ENCODE assay signal across 26 cellular contexts in the genomic region with DNA sequence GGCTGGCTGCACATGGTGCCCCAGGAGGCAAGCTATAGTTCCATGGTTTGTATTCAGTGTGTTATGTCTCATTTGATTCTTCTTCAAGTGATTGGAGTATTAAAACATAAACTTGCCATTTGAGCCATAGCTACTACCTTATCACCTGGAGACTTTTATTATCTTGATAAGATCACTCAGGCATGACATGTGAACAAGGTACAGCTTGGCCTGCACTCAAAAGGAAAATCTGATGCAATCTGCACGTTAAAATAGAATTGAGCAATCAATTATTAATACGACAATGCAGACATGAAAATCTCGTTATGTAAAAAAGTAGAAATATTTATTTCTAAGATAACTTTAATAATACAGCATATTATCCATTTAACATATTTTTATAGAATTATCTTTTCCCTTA.
DNase-seq lines count a peak whose midpoint lies in the region; FAIRE-seq and TF ChIP-seq lines count a peak whose summit lies in the region.
"Had no signal": no experiment of that assay in that cellular context is flagged by ENCODE, and none has a peak within 500 bp of the region (broad histone marks: within the 10 kb centered on the region; RNA-seq: fewer than 3 reads in every experiment).

No MANE protein-coding gene starts in this region.

- no peak for TF ChIP-seq CTCF in SK-N-SH (IDR thresholded peaks at IDR 0.05)

- peak; percentile 52 for DNase-seq in NCI-H510A treated with DMSO at 0.1 percent for 48 hours (lab: John Stamatoyannopoulos, UW)
- DNase-seq in NCI-H510A (lab: John Stamatoyannopoulos, UW) = no peak
- peak; percentile 79 for DNase-seq in NCI-H2171 treated with DMSO at 0.1 percent for 48 hours (lab: John Stamatoyannopoulos, UW)
- no peak for DNase-seq in effector memory CD4-positive, alpha-beta T cell
- DNase-seq in SK-N-SH = no peak
- no peak for DNase-seq in T-helper 9 cell
- no peak for DNase-seq in HUDEP-2 (lab: John Stamatoyannopoulos, UW; ENCODE audit: unreplicated experiment in 76 of 76)
- DNase-seq: activated CD4-positive, alpha-beta T cell treated with anti-CD3 and anti-CD28 coated beads for 36 hours; activated naive CD4-positive, alpha-beta T cell treated with anti-CD3 and anti-CD28 coated beads, Interleukin-2, amount 10 ng/mL, durations not matched to agents 7 days and 5 days; activated T-cell treated with anti-CD3 and anti-CD28 coated beads, Interleukin-2, amount 50 U/mL, for 4 hours; amniotic stem cell; CD8-positive, alpha-beta memory T cell; kidney; mammary epithelial cell; NCI-H1930; NCI-H748 treated with DMSO at 0.1 percent for 48 hours; psoas muscle; T-helper 17 cell had no signal

- no peak overlapping the region for H3K4me2 ChIP-seq in SK-N-SH
- H3K4me2 ChIP-seq: A549, KMS-11, neural progenitor cell had no signal

- no peaks in the 10 kb centered on the region for H3K4me1 ChIP-seq in effector memory CD4-positive, alpha-beta T cell (ENCODE audit: control insufficient read depth, insufficient read depth, low read length, poor library complexity, severe bottlenecking)
- H3K4me1 ChIP-seq in SK-N-SH (ENCODE audit: control insufficient read depth in 1 of 2, insufficient read depth in 2 of 2, low read depth in 1 of 2, low read length in 1 of 2) = no peaks in the 10 kb centered on the region
- H3K4me1 ChIP-seq: A549, breast epithelium, psoas muscle had no signal

- H3K36me3 ChIP-seq in effector memory CD4-positive, alpha-beta T cell (ENCODE audit: control insufficient read depth, insufficient read depth, low read length) = no peaks in the 10 kb centered on the region
- no peaks in the 10 kb centered on the region for H3K36me3 ChIP-seq in SK-N-SH (replicated peaks in 1 of 2; ENCODE audit: control insufficient read depth in 1 of 2, insufficient read depth in 2 of 2, low read length in 1 of 2)
- H3K36me3 ChIP-seq: breast epithelium, neural progenitor cell had no signal

- no peak overlapping the region for H3K9ac ChIP-seq in SK-N-SH
- H3K9ac ChIP-seq: KMS-11, neural progenitor cell had no signal

- H3K9me3 ChIP-seq in effector memory CD4-positive, alpha-beta T cell (ENCODE audit: control insufficient read depth, low read length) = no peaks in the 10 kb centered on the region
- no peaks in the 10 kb centered on the region for H3K9me3 ChIP-seq in SK-N-SH
- H3K9me3 ChIP-seq: A549, breast epithelium, psoas muscle had no signal

- TF ChIP-seq RAD21 in SK-N-SH (IDR thresholded peaks at IDR 0.05; ENCODE audit: low read length) = no peak

- POLR2A ChIA-PET in SK-N-SH (lab: Yijun Ruan, JAX) = no interaction called here

- 75% methylated on average over 3 of the region's 3 CpGs for WGBS in SK-N-SH (ENCODE audit: low lambda C conversion rate)

- no peak overlapping the region for H3K27ac ChIP-seq in effector memory CD4-positive, alpha-beta T cell (ENCODE audit: insufficient read depth, low read length, poor library complexity, severe bottlenecking)
- no peak overlapping the region for H3K27ac ChIP-seq in SK-N-SH (ENCODE audit: low read depth in 2 of 2, low read length in 1 of 2)
- H3K27ac ChIP-seq: A549, breast epithelium, KMS-11, neural progenitor cell, psoas muscle, RWPE1, SK-N-MC had no signal

- no peaks in the 10 kb centered on the region for H4K20me1 ChIP-seq in SK-N-SH (ENCODE audit: insufficient read depth)

- peak; percentile 49 for FAIRE-seq in islet of Langerhans (lab: Jason Lieb, UNC)
- FAIRE-seq: A549, endometrium, kidney had no signal

- no peaks in the 10 kb centered on the region for H3K9me2 ChIP-seq in SK-N-SH

- H3K4me3 ChIP-seq in effector memory CD4-positive, alpha-beta T cell (ENCODE audit: insufficient read depth, low read depth, low read length, poor library complexity, severe bottlenecking) = no peak overlapping the region
- H3K4me3 ChIP-seq in SK-N-SH (ENCODE audit: low read depth in 2 of 2, low read length in 1 of 2) = no peak overlapping the region
- H3K4me3 ChIP-seq: A549, breast epithelium, neural progenitor cell, psoas muscle, SK-N-MC had no signal

- H3F3A ChIP-seq in SK-N-SH (replicated peaks; ENCODE audit: insufficient read depth) = no peaks in the 10 kb centered on the region

- H3K79me2 ChIP-seq in SK-N-SH (ENCODE audit: insufficient read depth) = no peaks in the 10 kb centered on the region

- no peaks in the 10 kb centered on the region for H3K27me3 ChIP-seq in effector memory CD4-positive, alpha-beta T cell (replicated peaks; ENCODE audit: control insufficient read depth, insufficient read depth, low read length, poor library complexity, severe bottlenecking)
- H3K27me3 ChIP-seq in SK-N-SH (ENCODE audit: insufficient read depth) = no peaks in the 10 kb centered on the region
- H3K27me3 ChIP-seq: breast epithelium, neural progenitor cell had no signal

- TF ChIP-seq EP300 in SK-N-SH (IDR thresholded peaks at IDR 0.05; ENCODE audit: borderline replicate concordance in 1 of 2, low read depth in 1 of 2, low read length in 1 of 2) = no peak

- no peak overlapping the region for H2AFZ ChIP-seq in SK-N-SH (ENCODE audit: low read depth)
- H2AFZ ChIP-seq: neural progenitor cell had no signal

- CTCF ChIA-PET in SK-N-SH (lab: Yijun Ruan, JAX) = interaction anchor here (0.6 to 1.5 kb wide), 2 partner anchors 10 to 654 kb away, joined by 3 to 4 read pairs; no protein-coding TSS in a partner anchor

TF ChIP-seq in SK-N-SH, 30 proteins besides CTCF, POLR2A, EP300 and RAD21:
- TF ChIP-seq RFX5 (IDR thresholded peaks at IDR 0.05; ENCODE audit: low read length) (no peak), SMC3 (IDR thresholded peaks at IDR 0.05; ENCODE audit: low read depth, low read length) (no peak), GABPA (IDR thresholded peaks at IDR 0.05; ENCODE audit: low read depth) (no peak)
- TF ChIP-seq, protein P1, sequence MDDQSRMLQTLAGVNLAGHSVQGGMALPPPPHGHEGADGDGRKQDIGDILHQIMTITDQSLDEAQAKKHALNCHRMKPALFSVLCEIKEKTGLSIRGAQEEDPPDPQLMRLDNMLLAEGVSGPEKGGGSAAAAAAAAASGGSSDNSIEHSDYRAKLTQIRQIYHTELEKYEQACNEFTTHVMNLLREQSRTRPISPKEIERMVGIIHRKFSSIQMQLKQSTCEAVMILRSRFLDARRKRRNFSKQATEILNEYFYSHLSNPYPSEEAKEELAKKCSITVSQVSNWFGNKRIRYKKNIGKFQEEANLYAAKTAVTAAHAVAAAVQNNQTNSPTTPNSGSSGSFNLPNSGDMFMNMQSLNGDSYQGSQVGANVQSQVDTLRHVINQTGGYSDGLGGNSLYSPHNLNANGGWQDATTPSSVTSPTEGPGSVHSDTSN (IDR thresholded peaks at IDR 0.05) = no peak
- TF ChIP-seq, protein P2, sequence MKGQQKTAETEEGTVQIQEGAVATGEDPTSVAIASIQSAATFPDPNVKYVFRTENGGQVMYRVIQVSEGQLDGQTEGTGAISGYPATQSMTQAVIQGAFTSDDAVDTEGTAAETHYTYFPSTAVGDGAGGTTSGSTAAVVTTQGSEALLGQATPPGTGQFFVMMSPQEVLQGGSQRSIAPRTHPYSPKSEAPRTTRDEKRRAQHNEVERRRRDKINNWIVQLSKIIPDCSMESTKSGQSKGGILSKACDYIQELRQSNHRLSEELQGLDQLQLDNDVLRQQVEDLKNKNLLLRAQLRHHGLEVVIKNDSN (IDR thresholded peaks at IDR 0.05; ENCODE audit: borderline replicate concordance, low read depth) = no peak
TF ChIP-seq in SK-N-SH: peak in this region for 0.

Comparison
In these comparisons a context has a peak if more than half of its experiments do, and no peak if none do; other contexts are left out.
1. DNase-seq: peak in NCI-H510A treated with DMSO at 0.1 percent for 48 hours (single experiment) and NCI-H2171 treated with DMSO at 0.1 percent for 48 hours (single experiment); none in NCI-H510A (single experiment), effector memory CD4-positive, alpha-beta T cell (0 of 3), SK-N-SH (single experiment), T-helper 9 cell (single experiment) and HUDEP-2 (0 of 76).